1 cellular context compared by ENCODE assay signal in genomic region chr9:109799141-109799540, GRCh38.
TF ChIP-seq lines count a peak whose summit lies in the region.

No MANE protein-coding gene starts in this region.

TF ChIP-seq in IMR-90, 13 proteins besides CTCF, POLR2A, EP300 and RAD21:
- TF ChIP-seq SMC3 (IDR thresholded peaks at IDR 0.05; ENCODE audit: low read depth, low read length) (no peak), FOS (IDR thresholded peaks at IDR 0.05; ENCODE audit: low read depth, low read length) (no peak), CHD1 (IDR thresholded peaks at IDR 0.05; ENCODE audit: low read depth, low read length) (no peak)
